ENCODE assay signal across 1 cellular context in the genomic region with DNA sequence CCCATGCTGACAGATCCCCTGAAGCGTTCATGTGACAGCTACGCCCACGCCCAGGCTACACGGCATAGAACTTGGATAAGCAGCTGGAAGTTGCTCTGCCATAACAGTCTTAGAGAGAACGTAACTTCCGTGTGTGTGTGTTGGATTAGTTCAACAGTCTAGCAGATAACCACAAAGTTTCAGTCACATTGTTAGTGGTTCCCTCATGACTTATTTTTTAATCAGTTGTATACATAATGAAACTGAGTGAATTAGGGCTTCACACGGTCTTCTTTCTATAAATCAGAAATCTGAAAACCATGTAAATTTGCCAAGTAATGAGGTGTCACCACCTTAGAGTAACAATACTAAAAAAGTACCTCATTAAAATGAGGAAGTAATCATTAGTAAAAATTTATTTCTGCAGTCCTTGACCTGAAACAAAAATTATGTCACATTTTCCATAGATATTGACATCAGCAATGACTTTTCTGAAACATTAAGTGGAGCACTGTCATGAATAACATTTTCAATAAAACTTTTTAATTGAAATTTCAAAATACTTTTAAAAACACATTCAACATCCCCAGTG.
A peak's percentile ranks its signal among the peaks of the same experiment; 100 is the strongest.
TF ChIP-seq lines count a peak whose summit lies in the region.

No MANE protein-coding gene starts in this region.

TF ChIP-seq in GM12878, 131 proteins besides CTCF, POLR2A, EP300 and RAD21 (continued from another document and continues in another):
- TF ChIP-seq, protein P1, sequence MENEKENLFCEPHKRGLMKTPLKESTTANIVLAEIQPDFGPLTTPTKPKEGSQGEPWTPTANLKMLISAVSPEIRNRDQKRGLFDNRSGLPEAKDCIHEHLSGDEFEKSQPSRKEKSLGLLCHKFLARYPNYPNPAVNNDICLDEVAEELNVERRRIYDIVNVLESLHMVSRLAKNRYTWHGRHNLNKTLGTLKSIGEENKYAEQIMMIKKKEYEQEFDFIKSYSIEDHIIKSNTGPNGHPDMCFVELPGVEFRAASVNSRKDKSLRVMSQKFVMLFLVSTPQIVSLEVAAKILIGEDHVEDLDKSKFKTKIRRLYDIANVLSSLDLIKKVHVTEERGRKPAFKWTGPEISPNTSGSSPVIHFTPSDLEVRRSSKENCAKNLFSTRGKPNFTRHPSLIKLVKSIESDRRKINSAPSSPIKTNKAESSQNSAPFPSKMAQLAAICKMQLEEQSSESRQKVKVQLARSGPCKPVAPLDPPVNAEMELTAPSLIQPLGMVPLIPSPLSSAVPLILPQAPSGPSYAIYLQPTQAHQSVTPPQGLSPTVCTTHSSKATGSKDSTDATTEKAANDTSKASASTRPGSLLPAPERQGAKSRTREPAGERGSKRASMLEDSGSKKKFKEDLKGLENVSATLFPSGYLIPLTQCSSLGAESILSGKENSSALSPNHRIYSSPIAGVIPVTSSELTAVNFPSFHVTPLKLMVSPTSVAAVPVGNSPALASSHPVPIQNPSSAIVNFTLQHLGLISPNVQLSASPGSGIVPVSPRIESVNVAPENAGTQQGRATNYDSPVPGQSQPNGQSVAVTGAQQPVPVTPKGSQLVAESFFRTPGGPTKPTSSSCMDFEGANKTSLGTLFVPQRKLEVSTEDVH (IDR thresholded peaks at IDR 0.05; ENCODE audit: low read depth, partially characterized antibody), result peak; percentile 63
- TF ChIP-seq SMAD1 (IDR thresholded peaks at IDR 0.05; ENCODE audit: low read depth, partially characterized antibody), result peak; percentile 93
- no peak for TF ChIP-seq YBX1 (IDR thresholded peaks at IDR 0.05)
- TF ChIP-seq, protein P2, sequence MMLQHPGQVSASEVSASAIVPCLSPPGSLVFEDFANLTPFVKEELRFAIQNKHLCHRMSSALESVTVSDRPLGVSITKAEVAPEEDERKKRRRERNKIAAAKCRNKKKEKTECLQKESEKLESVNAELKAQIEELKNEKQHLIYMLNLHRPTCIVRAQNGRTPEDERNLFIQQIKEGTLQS (IDR thresholded peaks at IDR 0.05; ENCODE audit: borderline replicate concordance, extremely low read depth, low read depth, low read length), result no peak
- peak; percentile 94 for TF ChIP-seq TCF3 (IDR thresholded peaks at IDR 0.05; ENCODE audit: borderline replicate concordance, insufficient read depth, low read depth, low read length)
- TF ChIP-seq, protein P3, sequence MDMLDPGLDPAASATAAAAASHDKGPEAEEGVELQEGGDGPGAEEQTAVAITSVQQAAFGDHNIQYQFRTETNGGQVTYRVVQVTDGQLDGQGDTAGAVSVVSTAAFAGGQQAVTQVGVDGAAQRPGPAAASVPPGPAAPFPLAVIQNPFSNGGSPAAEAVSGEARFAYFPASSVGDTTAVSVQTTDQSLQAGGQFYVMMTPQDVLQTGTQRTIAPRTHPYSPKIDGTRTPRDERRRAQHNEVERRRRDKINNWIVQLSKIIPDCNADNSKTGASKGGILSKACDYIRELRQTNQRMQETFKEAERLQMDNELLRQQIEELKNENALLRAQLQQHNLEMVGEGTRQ (IDR thresholded peaks at IDR 0.05; ENCODE audit: borderline replicate concordance, low read depth, low read length), result no peak; the same call in 1 of the 2 replicates
- TF ChIP-seq MEF2A (IDR thresholded peaks at IDR 0.05; ENCODE audit: insufficient read depth, low read depth, low read length), result peak; percentile 92
- TF ChIP-seq KAT2A (conservative IDR thresholded peaks at IDR 0.05; ENCODE audit: control insufficient read depth, low read depth, low read length), result no peak
- TF ChIP-seq WRNIP1 (IDR thresholded peaks at IDR 0.05; ENCODE audit: borderline replicate concordance, low read depth, low read length), result no peak
- TF ChIP-seq BACH1 (IDR thresholded peaks at IDR 0.05; ENCODE audit: borderline replicate concordance), result peak; percentile 93
- TF ChIP-seq JUNB (IDR thresholded peaks at IDR 0.05), result peak; percentile 97
- peak; percentile 90 for TF ChIP-seq CBFB (IDR thresholded peaks at IDR 0.05; ENCODE audit: low read depth)
- peak; percentile 49 for TF ChIP-seq SP1 (IDR thresholded peaks at IDR 0.05; ENCODE audit: low read depth, low read length)
- TF ChIP-seq, protein P4, sequence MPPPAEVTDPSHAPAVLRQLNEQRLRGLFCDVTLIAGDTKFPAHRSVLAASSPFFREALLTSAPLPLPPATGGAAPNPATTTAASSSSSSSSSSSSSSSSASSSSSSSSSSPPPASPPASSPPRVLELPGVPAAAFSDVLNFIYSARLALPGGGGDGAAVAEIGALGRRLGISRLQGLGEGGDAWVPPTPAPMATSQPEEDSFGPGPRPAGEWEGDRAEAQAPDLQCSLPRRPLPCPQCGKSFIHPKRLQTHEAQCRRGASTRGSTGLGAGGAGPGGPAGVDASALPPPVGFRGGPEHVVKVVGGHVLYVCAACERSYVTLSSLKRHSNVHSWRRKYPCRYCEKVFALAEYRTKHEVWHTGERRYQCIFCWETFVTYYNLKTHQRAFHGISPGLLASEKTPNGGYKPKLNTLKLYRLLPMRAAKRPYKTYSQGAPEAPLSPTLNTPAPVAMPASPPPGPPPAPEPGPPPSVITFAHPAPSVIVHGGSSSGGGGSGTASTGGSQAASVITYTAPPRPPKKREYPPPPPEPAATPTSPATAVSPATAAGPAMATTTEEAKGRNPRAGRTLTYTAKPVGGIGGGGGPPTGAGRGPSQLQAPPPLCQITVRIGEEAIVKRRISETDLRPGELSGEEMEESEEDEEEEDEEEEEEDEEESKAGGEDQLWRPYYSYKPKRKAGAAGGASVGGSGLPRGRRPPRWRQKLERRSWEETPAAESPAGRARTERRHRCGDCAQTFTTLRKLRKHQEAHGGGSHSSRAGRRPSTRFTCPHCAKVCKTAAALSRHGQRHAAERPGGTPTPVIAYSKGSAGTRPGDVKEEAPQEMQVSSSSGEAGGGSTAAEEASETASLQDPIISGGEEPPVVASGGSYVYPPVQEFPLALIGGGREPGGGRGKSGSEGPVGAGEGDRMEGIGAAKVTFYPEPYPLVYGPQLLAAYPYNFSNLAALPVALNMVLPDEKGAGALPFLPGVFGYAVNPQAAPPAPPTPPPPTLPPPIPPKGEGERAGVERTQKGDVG (CRISPR knock-in tag; IDR thresholded peaks at IDR 0.05), result no peak
- TF ChIP-seq, protein P5, sequence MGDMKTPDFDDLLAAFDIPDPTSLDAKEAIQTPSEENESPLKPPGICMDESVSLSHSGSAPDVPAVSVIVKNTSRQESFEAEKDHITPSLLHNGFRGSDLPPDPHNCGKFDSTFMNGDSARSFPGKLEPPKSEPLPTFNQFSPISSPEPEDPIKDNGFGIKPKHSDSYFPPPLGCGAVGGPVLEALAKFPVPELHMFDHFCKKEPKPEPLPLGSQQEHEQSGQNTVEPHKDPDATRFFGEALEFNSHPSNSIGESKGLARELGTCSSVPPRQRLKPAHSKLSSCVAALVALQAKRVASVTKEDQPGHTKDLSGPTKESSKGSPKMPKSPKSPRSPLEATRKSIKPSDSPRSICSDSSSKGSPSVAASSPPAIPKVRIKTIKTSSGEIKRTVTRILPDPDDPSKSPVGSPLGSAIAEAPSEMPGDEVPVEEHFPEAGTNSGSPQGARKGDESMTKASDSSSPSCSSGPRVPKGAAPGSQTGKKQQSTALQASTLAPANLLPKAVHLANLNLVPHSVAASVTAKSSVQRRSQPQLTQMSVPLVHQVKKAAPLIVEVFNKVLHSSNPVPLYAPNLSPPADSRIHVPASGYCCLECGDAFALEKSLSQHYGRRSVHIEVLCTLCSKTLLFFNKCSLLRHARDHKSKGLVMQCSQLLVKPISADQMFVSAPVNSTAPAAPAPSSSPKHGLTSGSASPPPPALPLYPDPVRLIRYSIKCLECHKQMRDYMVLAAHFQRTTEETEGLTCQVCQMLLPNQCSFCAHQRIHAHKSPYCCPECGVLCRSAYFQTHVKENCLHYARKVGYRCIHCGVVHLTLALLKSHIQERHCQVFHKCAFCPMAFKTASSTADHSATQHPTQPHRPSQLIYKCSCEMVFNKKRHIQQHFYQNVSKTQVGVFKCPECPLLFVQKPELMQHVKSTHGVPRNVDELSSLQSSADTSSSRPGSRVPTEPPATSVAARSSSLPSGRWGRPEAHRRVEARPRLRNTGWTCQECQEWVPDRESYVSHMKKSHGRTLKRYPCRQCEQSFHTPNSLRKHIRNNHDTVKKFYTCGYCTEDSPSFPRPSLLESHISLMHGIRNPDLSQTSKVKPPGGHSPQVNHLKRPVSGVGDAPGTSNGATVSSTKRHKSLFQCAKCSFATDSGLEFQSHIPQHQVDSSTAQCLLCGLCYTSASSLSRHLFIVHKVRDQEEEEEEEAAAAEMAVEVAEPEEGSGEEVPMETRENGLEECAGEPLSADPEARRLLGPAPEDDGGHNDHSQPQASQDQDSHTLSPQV (IDR thresholded peaks at IDR 0.05), result peak; percentile 85; the same call in 1 of the 2 replicates
- TF ChIP-seq ZBED1 (IDR thresholded peaks at IDR 0.05; ENCODE audit: borderline replicate concordance), result peak; percentile 84; the same call in 1 of the 2 replicates
- peak; percentile 95 for TF ChIP-seq NR2F1 (conservative IDR thresholded peaks at IDR 0.05)
- peak; percentile 76 for TF ChIP-seq CREB1 (IDR thresholded peaks at IDR 0.05; ENCODE audit: low read depth)
- TF ChIP-seq, protein P6, sequence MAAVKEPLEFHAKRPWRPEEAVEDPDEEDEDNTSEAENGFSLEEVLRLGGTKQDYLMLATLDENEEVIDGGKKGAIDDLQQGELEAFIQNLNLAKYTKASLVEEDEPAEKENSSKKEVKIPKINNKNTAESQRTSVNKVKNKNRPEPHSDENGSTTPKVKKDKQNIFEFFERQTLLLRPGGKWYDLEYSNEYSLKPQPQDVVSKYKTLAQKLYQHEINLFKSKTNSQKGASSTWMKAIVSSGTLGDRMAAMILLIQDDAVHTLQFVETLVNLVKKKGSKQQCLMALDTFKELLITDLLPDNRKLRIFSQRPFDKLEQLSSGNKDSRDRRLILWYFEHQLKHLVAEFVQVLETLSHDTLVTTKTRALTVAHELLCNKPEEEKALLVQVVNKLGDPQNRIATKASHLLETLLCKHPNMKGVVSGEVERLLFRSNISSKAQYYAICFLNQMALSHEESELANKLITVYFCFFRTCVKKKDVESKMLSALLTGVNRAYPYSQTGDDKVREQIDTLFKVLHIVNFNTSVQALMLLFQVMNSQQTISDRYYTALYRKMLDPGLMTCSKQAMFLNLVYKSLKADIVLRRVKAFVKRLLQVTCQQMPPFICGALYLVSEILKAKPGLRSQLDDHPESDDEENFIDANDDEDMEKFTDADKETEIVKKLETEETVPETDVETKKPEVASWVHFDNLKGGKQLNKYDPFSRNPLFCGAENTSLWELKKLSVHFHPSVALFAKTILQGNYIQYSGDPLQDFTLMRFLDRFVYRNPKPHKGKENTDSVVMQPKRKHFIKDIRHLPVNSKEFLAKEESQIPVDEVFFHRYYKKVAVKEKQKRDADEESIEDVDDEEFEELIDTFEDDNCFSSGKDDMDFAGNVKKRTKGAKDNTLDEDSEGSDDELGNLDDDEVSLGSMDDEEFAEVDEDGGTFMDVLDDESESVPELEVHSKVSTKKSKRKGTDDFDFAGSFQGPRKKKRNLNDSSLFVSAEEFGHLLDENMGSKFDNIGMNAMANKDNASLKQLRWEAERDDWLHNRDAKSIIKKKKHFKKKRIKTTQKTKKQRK (IDR thresholded peaks at IDR 0.05; ENCODE audit: low read depth, low read length), result no peak
- peak; percentile 55 for TF ChIP-seq RELA (IDR thresholded peaks at IDR 0.05; ENCODE audit: borderline replicate concordance, partially characterized antibody)
- no peak for TF ChIP-seq TARDBP (IDR thresholded peaks at IDR 0.05; ENCODE audit: borderline replicate concordance)
- no peak for TF ChIP-seq LARP7 (IDR thresholded peaks at IDR 0.05)
- TF ChIP-seq EED (IDR thresholded peaks at IDR 0.05; ENCODE audit: low read depth), result peak; percentile 99
- TF ChIP-seq GATAD2B (conservative IDR thresholded peaks at IDR 0.05; ENCODE audit: low read depth), result peak; percentile 95
- TF ChIP-seq RAD51 (IDR thresholded peaks at IDR 0.05), result peak; percentile 88
- TF ChIP-seq MEF2B (IDR thresholded peaks at IDR 0.05; ENCODE audit: partially characterized antibody, poor library complexity, severe bottlenecking), result peak; percentile 96
- TF ChIP-seq, protein P7, sequence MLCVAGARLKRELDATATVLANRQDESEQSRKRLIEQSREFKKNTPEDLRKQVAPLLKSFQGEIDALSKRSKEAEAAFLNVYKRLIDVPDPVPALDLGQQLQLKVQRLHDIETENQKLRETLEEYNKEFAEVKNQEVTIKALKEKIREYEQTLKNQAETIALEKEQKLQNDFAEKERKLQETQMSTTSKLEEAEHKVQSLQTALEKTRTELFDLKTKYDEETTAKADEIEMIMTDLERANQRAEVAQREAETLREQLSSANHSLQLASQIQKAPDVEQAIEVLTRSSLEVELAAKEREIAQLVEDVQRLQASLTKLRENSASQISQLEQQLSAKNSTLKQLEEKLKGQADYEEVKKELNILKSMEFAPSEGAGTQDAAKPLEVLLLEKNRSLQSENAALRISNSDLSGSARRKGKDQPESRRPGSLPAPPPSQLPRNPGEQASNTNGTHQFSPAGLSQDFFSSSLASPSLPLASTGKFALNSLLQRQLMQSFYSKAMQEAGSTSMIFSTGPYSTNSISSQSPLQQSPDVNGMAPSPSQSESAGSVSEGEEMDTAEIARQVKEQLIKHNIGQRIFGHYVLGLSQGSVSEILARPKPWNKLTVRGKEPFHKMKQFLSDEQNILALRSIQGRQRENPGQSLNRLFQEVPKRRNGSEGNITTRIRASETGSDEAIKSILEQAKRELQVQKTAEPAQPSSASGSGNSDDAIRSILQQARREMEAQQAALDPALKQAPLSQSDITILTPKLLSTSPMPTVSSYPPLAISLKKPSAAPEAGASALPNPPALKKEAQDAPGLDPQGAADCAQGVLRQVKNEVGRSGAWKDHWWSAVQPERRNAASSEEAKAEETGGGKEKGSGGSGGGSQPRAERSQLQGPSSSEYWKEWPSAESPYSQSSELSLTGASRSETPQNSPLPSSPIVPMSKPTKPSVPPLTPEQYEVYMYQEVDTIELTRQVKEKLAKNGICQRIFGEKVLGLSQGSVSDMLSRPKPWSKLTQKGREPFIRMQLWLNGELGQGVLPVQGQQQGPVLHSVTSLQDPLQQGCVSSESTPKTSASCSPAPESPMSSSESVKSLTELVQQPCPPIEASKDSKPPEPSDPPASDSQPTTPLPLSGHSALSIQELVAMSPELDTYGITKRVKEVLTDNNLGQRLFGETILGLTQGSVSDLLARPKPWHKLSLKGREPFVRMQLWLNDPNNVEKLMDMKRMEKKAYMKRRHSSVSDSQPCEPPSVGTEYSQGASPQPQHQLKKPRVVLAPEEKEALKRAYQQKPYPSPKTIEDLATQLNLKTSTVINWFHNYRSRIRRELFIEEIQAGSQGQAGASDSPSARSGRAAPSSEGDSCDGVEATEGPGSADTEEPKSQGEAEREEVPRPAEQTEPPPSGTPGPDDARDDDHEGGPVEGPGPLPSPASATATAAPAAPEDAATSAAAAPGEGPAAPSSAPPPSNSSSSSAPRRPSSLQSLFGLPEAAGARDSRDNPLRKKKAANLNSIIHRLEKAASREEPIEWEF (IDR thresholded peaks at IDR 0.05; ENCODE audit: insufficient replicate concordance, low read depth, low read length), result peak; percentile 75
- TF ChIP-seq MXI1 (IDR thresholded peaks at IDR 0.05; ENCODE audit: low read depth, low read length), result peak; percentile 53; the same call in 1 of the 2 replicates
- TF ChIP-seq RFX5 (IDR thresholded peaks at IDR 0.05; ENCODE audit: low read depth, low read length), result no peak
- TF ChIP-seq ZNF207 (IDR thresholded peaks at IDR 0.05; ENCODE audit: borderline replicate concordance), result peak; percentile 15; the same call in 1 of the 2 replicates
- TF ChIP-seq BCL11A (IDR thresholded peaks at IDR 0.05; ENCODE audit: low read depth, low read length), result peak; percentile 98
- no peak; the same call in 1 of the 2 replicates for TF ChIP-seq STAT1 (conservative IDR thresholded peaks at IDR 0.05)
